9 cellular contexts compared by ENCODE assay signal in the genomic region with DNA sequence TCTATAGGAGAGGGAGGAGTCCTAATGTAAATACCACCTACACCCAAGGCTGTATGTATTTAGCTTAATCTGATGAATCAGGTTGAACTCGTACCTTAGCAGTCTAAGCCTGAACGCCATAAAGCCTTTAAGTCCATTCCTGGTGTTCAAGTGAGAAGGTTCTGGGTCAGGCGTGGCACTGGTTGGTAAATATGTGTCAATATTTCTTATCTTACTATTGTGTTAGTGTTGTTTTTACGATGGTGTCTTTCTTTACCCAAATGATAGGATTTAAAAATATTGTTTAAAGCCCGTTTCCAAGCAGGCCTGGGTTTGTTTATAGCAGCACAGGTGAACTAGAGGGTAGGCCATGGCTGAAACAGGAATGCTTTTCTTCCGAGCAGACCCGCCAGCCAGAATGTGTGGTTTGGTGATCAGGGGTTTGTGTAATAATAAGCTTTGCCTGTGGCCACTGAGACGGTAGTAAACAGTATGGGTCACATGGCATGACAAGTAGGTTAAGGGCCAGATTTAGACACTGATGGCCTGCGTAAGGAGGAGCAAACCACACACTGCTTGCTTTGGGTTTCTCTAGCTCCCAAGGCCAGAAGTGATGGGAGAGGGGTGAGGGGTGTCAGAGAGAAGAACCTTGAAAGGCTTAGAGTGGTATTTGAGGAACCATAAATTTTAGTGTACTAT. TPM values are rescaled to one million over a fixed set of nuclear protein-coding genes. Genes with fewer than 3 reads are reported as not detected.
DNase-seq lines count a peak whose midpoint lies in the region; ATAC-seq and TF ChIP-seq lines count a peak whose summit lies in the region.
"Had no signal": no experiment of that assay in that cellular context is flagged by ENCODE, and none has a peak within 500 bp of the region (broad histone marks: within the 10 kb centered on the region; RNA-seq: fewer than 3 reads in every experiment).

No MANE protein-coding gene starts in this region.

- H3K27me3 ChIP-seq in esophagus squamous epithelium, result no peaks in the 10 kb centered on the region
- H3K27me3 ChIP-seq in ascending aorta, result no peaks in the 10 kb centered on the region

- no peaks in the 10 kb centered on the region for H3K36me3 ChIP-seq in esophagus squamous epithelium
- no peaks in the 10 kb centered on the region for H3K36me3 ChIP-seq in ascending aorta

- DNase-seq in NOMO-1 treated with dmso at 0.1 percent for 144 hours (lab: John Stamatoyannopoulos, UW; ENCODE audit: unreplicated experiment) (peak; percentile 47), esophagus squamous epithelium (lab: John Stamatoyannopoulos, UW) (no peak), retinal pigment epithelial cell (ENCODE audit: low read depth) (peak; percentile 78), ascending aorta (ENCODE audit: low spot score in 2 of 2) (no peak)
- DNase-seq in effector CD4-positive, alpha-beta T cell, result no peak
- no peak for DNase-seq in activated CD8-positive, alpha-beta memory T cell treated with anti-CD3 and anti-CD28 coated beads, Interleukin-2, amount 50 U/mL, for 48 hours
- DNase-seq in stimulated activated naive CD4-positive, alpha-beta T cell (lab: John Stamatoyannopoulos, UW), result no peak
- DNase-seq: activated naive CD8-positive, alpha-beta T cell treated with anti-CD3 and anti-CD28 coated beads, Interleukin-2, amount 10 ng/mL, durations not matched to agents 7 days and 5 days had no signal

- peak overlapping the region in 1 of 4 donors; percentile 9 for H3K4me3 ChIP-seq in esophagus squamous epithelium
- no peak overlapping the region for H3K4me3 ChIP-seq in retinal pigment epithelial cell (ENCODE audit: low read length)
- no peak overlapping the region for H3K4me3 ChIP-seq in ascending aorta

- TF ChIP-seq CTCF in esophagus squamous epithelium (IDR thresholded peaks at IDR 0.05) (no peak), retinal pigment epithelial cell (conservative IDR thresholded peaks at IDR 0.05; ENCODE audit: low read depth, low read length) (no peak), ascending aorta (IDR thresholded peaks at IDR 0.05) (no peak)

- ATAC-seq in GM18861 (IDR thresholded peaks at IDR 0.05; ENCODE audit: unreplicated experiment), result peak; percentile 38

- H3K9me3 ChIP-seq in esophagus squamous epithelium, result no peaks in the 10 kb centered on the region
- no peaks in the 10 kb centered on the region for H3K9me3 ChIP-seq in ascending aorta

- peak overlapping the region; percentile 62 to 95 (median 86) for H3K27ac ChIP-seq in esophagus squamous epithelium
- peak overlapping the region in 1 of 2 donors; percentile 26 for H3K27ac ChIP-seq in ascending aorta

- H3K4me1 ChIP-seq in esophagus squamous epithelium (peaks cover 11 to 54% (median 30%) of the 10 kb centered on the region in 3 donors), ascending aorta (peaks cover 0 to 27% of the 10 kb centered on the region in 2 donors)

- intact Hi-C loops in esophagus squamous epithelium (cut with DNase I), result no loop called here
- intact Hi-C loops in ascending aorta (cut with DNase I), result loop anchor here (5.0 kb wide), 1 partner anchor 43 kb away; no protein-coding TSS in a partner anchor

- TF ChIP-seq POLR2A in esophagus squamous epithelium (IDR thresholded peaks at IDR 0.05), result peak in 1 of 4 donors; percentile 16

- WGBS in esophagus squamous epithelium, 2 donors, result 32 to 44% methylated on average over 9 of the region's 9 CpGs

RNA-seq across cellular contexts. Expression of a gene that starts 3.3 kb away (rescaled TPM):
- 10 to 100 TPM; 19.3 to 56.5 (median 28.3) TPM for total RNA-seq in esophagus squamous epithelium
- 125 TPM for total RNA-seq in ascending aorta

RNA-seq across cellular contexts. Expression of a gene that starts 54.3 kb away (rescaled TPM):
- 100 to 1,000 TPM in 2 of 4 donors, 10 to 100 TPM in 2; 58.9 to 128 (median 107) TPM for total RNA-seq in esophagus squamous epithelium
- total RNA-seq in ascending aorta, result 65.7 TPM

RNA-seq across cellular contexts. Expression of a gene that starts 55.6 kb away (rescaled TPM):
- 10 to 100 TPM in 3 of 4 donors, 1 to 10 TPM in 1; 9.5 to 12.2 (median 10.4) TPM for total RNA-seq in esophagus squamous epithelium
- total RNA-seq in ascending aorta, result 112 TPM

RNA-seq across cellular contexts. Expression of a gene that starts 56.6 kb away (rescaled TPM):
- total RNA-seq in esophagus squamous epithelium, result 10 to 100 TPM; 18.3 to 33.2 (median 23.1) TPM
- total RNA-seq in ascending aorta, result 92.7 TPM

Comparison
In these comparisons a context has a peak if more than half of its experiments do, and no peak if none do; other contexts are left out.
1. DNase-seq: peak in NOMO-1 treated with dmso at 0.1 percent for 144 hours (single experiment) and retinal pigment epithelial cell (single experiment); none in esophagus squamous epithelium (single experiment), effector CD4-positive, alpha-beta T cell (single experiment), activated CD8-positive, alpha-beta memory T cell treated with anti-CD3 and anti-CD28 coated beads, Interleukin-2, amount 50 U/mL, for 48 hours (single experiment), stimulated activated naive CD4-positive, alpha-beta T cell (0 of 6) and ascending aorta (0 of 2).